In the genomic region with DNA sequence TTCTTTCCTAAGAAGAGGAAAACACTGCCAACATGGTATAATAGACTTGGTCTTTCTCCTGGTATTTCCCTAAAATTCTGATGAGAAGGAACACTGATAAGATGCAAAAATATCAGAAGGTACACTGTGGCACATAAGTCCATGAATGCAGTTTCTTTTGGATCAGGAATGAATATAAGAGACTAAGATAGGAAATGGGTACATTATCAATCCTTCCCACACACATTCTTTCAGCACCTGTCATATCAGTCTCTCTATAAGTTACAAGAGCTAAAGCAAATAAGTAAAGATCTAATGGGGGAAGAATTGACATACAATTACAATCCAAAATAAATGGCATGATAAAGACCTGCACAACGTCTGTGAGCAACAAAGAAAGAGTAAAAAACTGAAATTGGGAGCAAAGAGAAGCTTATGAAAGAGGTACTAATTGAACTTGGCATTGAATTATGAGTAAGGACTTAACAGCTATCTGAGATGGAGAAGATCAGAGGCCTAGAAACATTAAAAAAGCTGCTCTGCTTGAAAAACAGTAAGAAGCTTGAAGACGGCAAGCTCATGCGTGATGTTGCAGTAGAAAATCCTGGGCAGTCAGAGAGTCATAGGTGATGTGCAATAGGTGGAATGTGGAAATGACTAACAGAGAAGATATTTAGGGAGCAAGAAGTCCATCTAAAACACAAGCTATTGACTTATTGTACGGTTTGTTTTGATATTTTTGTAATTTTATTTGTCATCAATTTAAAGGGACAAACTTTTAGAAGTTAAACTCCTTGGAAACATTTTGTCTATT, we compare ENCODE assay signal across 21 cellular contexts.
DNase-seq lines count a peak whose midpoint lies in the region; ATAC-seq, FAIRE-seq and TF ChIP-seq lines count a peak whose summit lies in the region.
"Had no signal": no experiment of that assay in that cellular context is flagged by ENCODE, and none has a peak within 500 bp of the region (broad histone marks: within the 10 kb centered on the region; RNA-seq: fewer than 3 reads in every experiment).

No MANE protein-coding gene starts in this region.

- in situ Hi-C loops in T47D (cut with HindIII; ENCODE audit: low pct_unique_long_range_greater_than_20kb, low sequenced_read_pairs) = no loop called here
- in situ Hi-C loops in G401 (cut with HindIII; ENCODE audit: low sequenced_read_pairs) = no loop called here

- no peak for TF ChIP-seq POLR2A in body of pancreas (IDR thresholded peaks at IDR 0.05)

- ATAC-seq in body of pancreas = no peak
- ATAC-seq: A549; activated CD4-positive, alpha-beta T cell treated with anti-CD3 and anti-CD28 coated beads for 36 hours; K562 had no signal

- no peaks in the 10 kb centered on the region for H3K9me2 ChIP-seq in Karpas-422 (replicated peaks; ENCODE audit: insufficient read depth, low read length)

- intact Hi-C loops in body of pancreas (cut with DNase I) = no loop called here

- no peaks in the 10 kb centered on the region for H3K9me1 ChIP-seq in keratinocyte (ENCODE audit: control insufficient read depth, extremely low read depth, insufficient read depth, low read length)

- TF ChIP-seq CTCF in keratinocyte (optimal IDR thresholded peaks at IDR 0.05 in 1 of 3, IDR thresholded peaks at IDR 0.05 in 1 of 3, conservative IDR thresholded peaks at IDR 0.05 in 1 of 3; ENCODE audit: extremely low read depth in 1 of 3, insufficient read depth in 2 of 3, low read length in 3 of 3) (no peak), coronary artery (IDR thresholded peaks at IDR 0.05) (no peak), body of pancreas (IDR thresholded peaks at IDR 0.05) (no peak)

- H3K4me1 ChIP-seq in Karpas-422 (ENCODE audit: low read length) = peaks cover 13% of the 10 kb centered on the region
- H3K4me1 ChIP-seq in keratinocyte (ENCODE audit: control insufficient read depth, extremely low read depth, insufficient read depth, low read length) = peaks cover 25% of the 10 kb centered on the region
- no peaks in the 10 kb centered on the region for H3K4me1 ChIP-seq in body of pancreas
- H3K4me1 ChIP-seq: A549, HAP-1, sigmoid colon had no signal

- dilution Hi-C loops in keratinocyte (cut with MboI; ENCODE audit: extremely low pct_ligation_motif_present, low sequenced_read_pairs) = no loop called here

- H3K9me3 ChIP-seq in Karpas-422 (ENCODE audit: low read length) (no peaks in the 10 kb centered on the region), keratinocyte (ENCODE audit: control insufficient read depth, low read depth, low read length) (no peaks in the 10 kb centered on the region), body of pancreas (no peaks in the 10 kb centered on the region)
- H3K9me3 ChIP-seq: A549, HAP-1, sigmoid colon had no signal

- no peak overlapping the region for H3K27ac ChIP-seq in Karpas-422 (ENCODE audit: low read length)
- peak overlapping the region; percentile 36 for H3K27ac ChIP-seq in keratinocyte (ENCODE audit: control insufficient read depth, insufficient read depth, low read length)
- no peak overlapping the region for H3K27ac ChIP-seq in coronary artery
- no peak overlapping the region for H3K27ac ChIP-seq in body of pancreas
- H3K27ac ChIP-seq: A549, sigmoid colon had no signal

- H3K27me3 ChIP-seq in Karpas-422 (ENCODE audit: low read length) = no peaks in the 10 kb centered on the region
- no peaks in the 10 kb centered on the region for H3K27me3 ChIP-seq in keratinocyte (ENCODE audit: control insufficient read depth, extremely low read depth, insufficient read depth, low read length)
- no peaks in the 10 kb centered on the region for H3K27me3 ChIP-seq in body of pancreas
- H3K27me3 ChIP-seq: sigmoid colon had no signal

- H3K9ac ChIP-seq in Karpas-422 (ENCODE audit: low read length) (no peak overlapping the region), keratinocyte (ENCODE audit: control insufficient read depth, extremely low read depth, insufficient read depth, low read length) (no peak overlapping the region)

- H3K4me3 ChIP-seq in Karpas-422 (ENCODE audit: low read length) (no peak overlapping the region), keratinocyte (ENCODE audit: control insufficient read depth in 2 of 3, extremely low read depth in 1 of 3, insufficient read depth in 2 of 3, low read depth in 1 of 3, low read length in 3 of 3) (no peak overlapping the region), coronary artery (no peak overlapping the region), body of pancreas (no peak overlapping the region)
- H3K4me3 ChIP-seq: A549, HAP-1, K562, sigmoid colon had no signal

- H3K4me2 ChIP-seq in Karpas-422 (ENCODE audit: low read depth, low read length, poor library complexity, severe bottlenecking) = no peak overlapping the region
- H3K4me2 ChIP-seq in keratinocyte (ENCODE audit: control insufficient read depth, extremely low read depth, insufficient read depth, low read depth, low read length) = peak overlapping the region; percentile 42
- H3K4me2 ChIP-seq: A549 had no signal

- no peaks in the 10 kb centered on the region for H3K36me3 ChIP-seq in Karpas-422 (ENCODE audit: insufficient read depth, low read length)
- H3K36me3 ChIP-seq in keratinocyte (ENCODE audit: control insufficient read depth in 2 of 2, extremely low read depth in 1 of 2, insufficient read depth in 2 of 2, low read length in 2 of 2) = no peaks in the 10 kb centered on the region
- H3K36me3 ChIP-seq in body of pancreas (replicated peaks in 1 of 2; ENCODE audit: insufficient read depth in 1 of 2, low read depth in 2 of 2) = no peaks in the 10 kb centered on the region
- H3K36me3 ChIP-seq: HAP-1, sigmoid colon had no signal

- peak; percentile 52 for DNase-seq in A172 (ENCODE audit: low spot score)
- DNase-seq in Karpas-422 = no peak
- peak; percentile 26 to 30 for DNase-seq in T47D (ENCODE audit: low read depth in 1 of 2, low spot score in 1 of 2)
- DNase-seq in keratinocyte (ENCODE audit: low read depth, low spot score) = peak; percentile 71
- DNase-seq in coronary artery (ENCODE audit: low spot score) = no peak
- DNase-seq in GM19240 (ENCODE audit: insufficient read length, low spot score) = no peak
- DNase-seq in body of pancreas = no peak
- DNase-seq in G401 (ENCODE audit: low spot score) = no peak
- DNase-seq: activated CD4-positive, alpha-beta T cell treated with anti-CD3 and anti-CD28 coated beads for 36 hours; activated naive CD4-positive, alpha-beta T cell treated with anti-CD3 and anti-CD28 coated beads for 36 hours; effector memory CD4-positive, alpha-beta T cell; midbrain; nucleus accumbens; SIG-M5; sigmoid colon; T-helper 9 cell had no signal

- WGBS in body of pancreas, 2 donors = 53 to 58% methylated on average over 4 of the region's 4 CpGs

- H3K79me2 ChIP-seq in Karpas-422 (ENCODE audit: low read length) (no peaks in the 10 kb centered on the region), keratinocyte (ENCODE audit: control insufficient read depth, insufficient read depth, low read length) (no peaks in the 10 kb centered on the region)

- no peaks in the 10 kb centered on the region for H4K20me1 ChIP-seq in Karpas-422 (ENCODE audit: insufficient read depth, low read depth, low read length)
- no peaks in the 10 kb centered on the region for H4K20me1 ChIP-seq in keratinocyte (ENCODE audit: control insufficient read depth, extremely low read depth, insufficient read depth, low read length)

- H2AFZ ChIP-seq in Karpas-422 (ENCODE audit: low read length) (peak overlapping the region; percentile 31), keratinocyte (ENCODE audit: control insufficient read depth, low read length) (peak overlapping the region; percentile 41)

- peak; percentile 81 for FAIRE-seq in keratinocyte (lab: Jason Lieb, UNC)
- FAIRE-seq: A549, frontal cortex, GM12891, K562 had no signal

Comparison
In these comparisons a context has a peak if more than half of its experiments do, and no peak if none do; other contexts are left out.
1. DNase-seq: peak in A172 (single experiment), T47D (2 of 2) and keratinocyte (single experiment); none in Karpas-422 (single experiment), coronary artery (single experiment), GM19240 (single experiment), body of pancreas (0 of 4) and G401 (single experiment).